Comparison of ENCODE assay signal across 1 cellular context in the genomic region with DNA sequence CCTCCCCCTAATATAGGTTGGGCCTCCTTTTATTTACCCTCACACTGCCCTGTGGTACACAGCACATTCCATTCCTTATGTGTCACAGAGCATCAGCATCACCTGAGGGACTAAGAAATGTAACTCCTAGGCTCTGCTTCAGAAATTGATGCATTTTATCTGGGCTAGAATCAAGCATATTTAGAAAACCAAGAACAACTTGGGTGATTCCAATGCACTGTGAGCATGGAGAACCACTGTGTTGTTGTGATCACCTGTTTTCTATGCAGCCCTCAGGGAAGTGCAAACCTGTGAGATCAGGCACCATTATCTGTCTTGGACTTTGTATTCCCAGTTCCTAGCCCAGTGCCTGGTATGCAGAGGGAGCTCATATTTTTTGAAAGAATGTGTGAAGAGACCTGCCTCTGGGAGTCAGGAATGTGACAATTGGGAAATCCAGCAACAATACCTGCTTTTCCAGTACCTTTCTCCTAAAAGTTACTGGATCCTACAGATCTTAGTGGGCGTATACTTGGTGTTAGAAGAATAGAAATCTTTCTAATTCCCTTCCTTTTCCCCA.
TF ChIP-seq lines count a peak whose summit lies in the region.

No MANE protein-coding gene starts in this region.

TF ChIP-seq in HepG2, 621 proteins besides CTCF, POLR2A, EP300 and RAD21 (continued from another document and continues in another):
- TF ChIP-seq ONECUT2 (CRISPR knock-in tag; IDR thresholded peaks at IDR 0.05) (0 out of 2 replicates have a peak, but pooled peaks have one; percentile 16), SIN3B (IDR thresholded peaks at IDR 0.05; ENCODE audit: low read length) (no peak; the same call in 1 of the 2 replicates), HDAC1 (CRISPR knock-in tag; IDR thresholded peaks at IDR 0.05) (peak; percentile 69), KDM1A (CRISPR knock-in tag; IDR thresholded peaks at IDR 0.05) (peak; percentile 82), NR1H2 (CRISPR knock-in tag; IDR thresholded peaks at IDR 0.05; ENCODE audit: borderline replicate concordance, low read depth) (no peak), NR2F6 (IDR thresholded peaks at IDR 0.05) (no peak), NR2F6 (CRISPR knock-in tag; IDR thresholded peaks at IDR 0.05) (peak; percentile 43; the same call in 1 of the 2 replicates), ATAD3A (CRISPR knock-in tag; IDR thresholded peaks at IDR 0.05) (no peak), HNRNPL (IDR thresholded peaks at IDR 0.05; ENCODE audit: low read depth, low read length) (no peak), HNF4A (CRISPR knock-in tag; IDR thresholded peaks at IDR 0.05) (peak; percentile 98), IRX3 (CRISPR knock-in tag; IDR thresholded peaks at IDR 0.05; ENCODE audit: borderline replicate concordance, low read depth) (no peak), ZNF17 (CRISPR knock-in tag; IDR thresholded peaks at IDR 0.05) (peak; percentile 16; the same call in 1 of the 2 replicates), CEBPB (IDR thresholded peaks at IDR 0.05; ENCODE audit: borderline replicate concordance, low read depth, low read length) (peak; percentile 63; the same call in 1 of the 2 replicates), PAWR (CRISPR knock-in tag; IDR thresholded peaks at IDR 0.05; ENCODE audit: borderline replicate concordance) (no peak), PHF21A (CRISPR knock-in tag; IDR thresholded peaks at IDR 0.05) (peak; percentile 85), FOXJ3 (CRISPR knock-in tag; IDR thresholded peaks at IDR 0.05; ENCODE audit: borderline replicate concordance) (0 out of 2 replicates have a peak, but pooled peaks have one; percentile 12), ZMYM2 (CRISPR knock-in tag; IDR thresholded peaks at IDR 0.05) (peak; percentile 75; the same call in 1 of the 2 replicates), NAIF1 (CRISPR knock-in tag; IDR thresholded peaks at IDR 0.05; ENCODE audit: borderline replicate concordance) (peak; percentile 75; the same call in 1 of the 2 replicates), NFE2L2 (IDR thresholded peaks at IDR 0.05; ENCODE audit: low read length) (peak; percentile 27; the same call in 1 of the 2 replicates), ZNF709 (CRISPR knock-in tag; IDR thresholded peaks at IDR 0.05) (no peak), ZNF343 (CRISPR knock-in tag; IDR thresholded peaks at IDR 0.05) (peak; percentile 47; the same call in 1 of the 2 replicates), PRMT3 (CRISPR knock-in tag; IDR thresholded peaks at IDR 0.05; ENCODE audit: borderline replicate concordance, low read depth) (no peak), ZNF12 (CRISPR knock-in tag; IDR thresholded peaks at IDR 0.05) (no peak), TBX2 (CRISPR knock-in tag; IDR thresholded peaks at IDR 0.05; ENCODE audit: borderline replicate concordance) (peak; percentile 93), ASH2L (IDR thresholded peaks at IDR 0.05; ENCODE audit: insufficient read length, low read depth, low read length) (peak; percentile 34), KLF12 (CRISPR knock-in tag; IDR thresholded peaks at IDR 0.05; ENCODE audit: borderline replicate concordance) (no peak), EHMT2 (IDR thresholded peaks at IDR 0.05; ENCODE audit: borderline replicate concordance, low read depth, low read length) (peak; percentile 70; the same call in 1 of the 2 replicates), ZNF563 (CRISPR knock-in tag; IDR thresholded peaks at IDR 0.05) (no peak)
- TF ChIP-seq, protein P1, sequence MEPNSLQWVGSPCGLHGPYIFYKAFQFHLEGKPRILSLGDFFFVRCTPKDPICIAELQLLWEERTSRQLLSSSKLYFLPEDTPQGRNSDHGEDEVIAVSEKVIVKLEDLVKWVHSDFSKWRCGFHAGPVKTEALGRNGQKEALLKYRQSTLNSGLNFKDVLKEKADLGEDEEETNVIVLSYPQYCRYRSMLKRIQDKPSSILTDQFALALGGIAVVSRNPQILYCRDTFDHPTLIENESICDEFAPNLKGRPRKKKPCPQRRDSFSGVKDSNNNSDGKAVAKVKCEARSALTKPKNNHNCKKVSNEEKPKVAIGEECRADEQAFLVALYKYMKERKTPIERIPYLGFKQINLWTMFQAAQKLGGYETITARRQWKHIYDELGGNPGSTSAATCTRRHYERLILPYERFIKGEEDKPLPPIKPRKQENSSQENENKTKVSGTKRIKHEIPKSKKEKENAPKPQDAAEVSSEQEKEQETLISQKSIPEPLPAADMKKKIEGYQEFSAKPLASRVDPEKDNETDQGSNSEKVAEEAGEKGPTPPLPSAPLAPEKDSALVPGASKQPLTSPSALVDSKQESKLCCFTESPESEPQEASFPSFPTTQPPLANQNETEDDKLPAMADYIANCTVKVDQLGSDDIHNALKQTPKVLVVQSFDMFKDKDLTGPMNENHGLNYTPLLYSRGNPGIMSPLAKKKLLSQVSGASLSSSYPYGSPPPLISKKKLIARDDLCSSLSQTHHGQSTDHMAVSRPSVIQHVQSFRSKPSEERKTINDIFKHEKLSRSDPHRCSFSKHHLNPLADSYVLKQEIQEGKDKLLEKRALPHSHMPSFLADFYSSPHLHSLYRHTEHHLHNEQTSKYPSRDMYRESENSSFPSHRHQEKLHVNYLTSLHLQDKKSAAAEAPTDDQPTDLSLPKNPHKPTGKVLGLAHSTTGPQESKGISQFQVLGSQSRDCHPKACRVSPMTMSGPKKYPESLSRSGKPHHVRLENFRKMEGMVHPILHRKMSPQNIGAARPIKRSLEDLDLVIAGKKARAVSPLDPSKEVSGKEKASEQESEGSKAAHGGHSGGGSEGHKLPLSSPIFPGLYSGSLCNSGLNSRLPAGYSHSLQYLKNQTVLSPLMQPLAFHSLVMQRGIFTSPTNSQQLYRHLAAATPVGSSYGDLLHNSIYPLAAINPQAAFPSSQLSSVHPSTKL (CRISPR knock-in tag; IDR thresholded peaks at IDR 0.05): peak; percentile 71
- TF ChIP-seq, protein P2, sequence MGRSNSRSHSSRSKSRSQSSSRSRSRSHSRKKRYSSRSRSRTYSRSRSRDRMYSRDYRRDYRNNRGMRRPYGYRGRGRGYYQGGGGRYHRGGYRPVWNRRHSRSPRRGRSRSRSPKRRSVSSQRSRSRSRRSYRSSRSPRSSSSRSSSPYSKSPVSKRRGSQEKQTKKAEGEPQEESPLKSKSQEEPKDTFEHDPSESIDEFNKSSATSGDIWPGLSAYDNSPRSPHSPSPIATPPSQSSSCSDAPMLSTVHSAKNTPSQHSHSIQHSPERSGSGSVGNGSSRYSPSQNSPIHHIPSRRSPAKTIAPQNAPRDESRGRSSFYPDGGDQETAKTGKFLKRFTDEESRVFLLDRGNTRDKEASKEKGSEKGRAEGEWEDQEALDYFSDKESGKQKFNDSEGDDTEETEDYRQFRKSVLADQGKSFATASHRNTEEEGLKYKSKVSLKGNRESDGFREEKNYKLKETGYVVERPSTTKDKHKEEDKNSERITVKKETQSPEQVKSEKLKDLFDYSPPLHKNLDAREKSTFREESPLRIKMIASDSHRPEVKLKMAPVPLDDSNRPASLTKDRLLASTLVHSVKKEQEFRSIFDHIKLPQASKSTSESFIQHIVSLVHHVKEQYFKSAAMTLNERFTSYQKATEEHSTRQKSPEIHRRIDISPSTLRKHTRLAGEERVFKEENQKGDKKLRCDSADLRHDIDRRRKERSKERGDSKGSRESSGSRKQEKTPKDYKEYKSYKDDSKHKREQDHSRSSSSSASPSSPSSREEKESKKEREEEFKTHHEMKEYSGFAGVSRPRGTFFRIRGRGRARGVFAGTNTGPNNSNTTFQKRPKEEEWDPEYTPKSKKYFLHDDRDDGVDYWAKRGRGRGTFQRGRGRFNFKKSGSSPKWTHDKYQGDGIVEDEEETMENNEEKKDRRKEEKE (IDR thresholded peaks at IDR 0.05): no peak
- TF ChIP-seq, protein P3, sequence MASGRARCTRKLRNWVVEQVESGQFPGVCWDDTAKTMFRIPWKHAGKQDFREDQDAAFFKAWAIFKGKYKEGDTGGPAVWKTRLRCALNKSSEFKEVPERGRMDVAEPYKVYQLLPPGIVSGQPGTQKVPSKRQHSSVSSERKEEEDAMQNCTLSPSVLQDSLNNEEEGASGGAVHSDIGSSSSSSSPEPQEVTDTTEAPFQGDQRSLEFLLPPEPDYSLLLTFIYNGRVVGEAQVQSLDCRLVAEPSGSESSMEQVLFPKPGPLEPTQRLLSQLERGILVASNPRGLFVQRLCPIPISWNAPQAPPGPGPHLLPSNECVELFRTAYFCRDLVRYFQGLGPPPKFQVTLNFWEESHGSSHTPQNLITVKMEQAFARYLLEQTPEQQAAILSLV (CRISPR knock-in tag; IDR thresholded peaks at IDR 0.05; ENCODE audit: borderline replicate concordance): no peak
- TF ChIP-seq, protein P4, sequence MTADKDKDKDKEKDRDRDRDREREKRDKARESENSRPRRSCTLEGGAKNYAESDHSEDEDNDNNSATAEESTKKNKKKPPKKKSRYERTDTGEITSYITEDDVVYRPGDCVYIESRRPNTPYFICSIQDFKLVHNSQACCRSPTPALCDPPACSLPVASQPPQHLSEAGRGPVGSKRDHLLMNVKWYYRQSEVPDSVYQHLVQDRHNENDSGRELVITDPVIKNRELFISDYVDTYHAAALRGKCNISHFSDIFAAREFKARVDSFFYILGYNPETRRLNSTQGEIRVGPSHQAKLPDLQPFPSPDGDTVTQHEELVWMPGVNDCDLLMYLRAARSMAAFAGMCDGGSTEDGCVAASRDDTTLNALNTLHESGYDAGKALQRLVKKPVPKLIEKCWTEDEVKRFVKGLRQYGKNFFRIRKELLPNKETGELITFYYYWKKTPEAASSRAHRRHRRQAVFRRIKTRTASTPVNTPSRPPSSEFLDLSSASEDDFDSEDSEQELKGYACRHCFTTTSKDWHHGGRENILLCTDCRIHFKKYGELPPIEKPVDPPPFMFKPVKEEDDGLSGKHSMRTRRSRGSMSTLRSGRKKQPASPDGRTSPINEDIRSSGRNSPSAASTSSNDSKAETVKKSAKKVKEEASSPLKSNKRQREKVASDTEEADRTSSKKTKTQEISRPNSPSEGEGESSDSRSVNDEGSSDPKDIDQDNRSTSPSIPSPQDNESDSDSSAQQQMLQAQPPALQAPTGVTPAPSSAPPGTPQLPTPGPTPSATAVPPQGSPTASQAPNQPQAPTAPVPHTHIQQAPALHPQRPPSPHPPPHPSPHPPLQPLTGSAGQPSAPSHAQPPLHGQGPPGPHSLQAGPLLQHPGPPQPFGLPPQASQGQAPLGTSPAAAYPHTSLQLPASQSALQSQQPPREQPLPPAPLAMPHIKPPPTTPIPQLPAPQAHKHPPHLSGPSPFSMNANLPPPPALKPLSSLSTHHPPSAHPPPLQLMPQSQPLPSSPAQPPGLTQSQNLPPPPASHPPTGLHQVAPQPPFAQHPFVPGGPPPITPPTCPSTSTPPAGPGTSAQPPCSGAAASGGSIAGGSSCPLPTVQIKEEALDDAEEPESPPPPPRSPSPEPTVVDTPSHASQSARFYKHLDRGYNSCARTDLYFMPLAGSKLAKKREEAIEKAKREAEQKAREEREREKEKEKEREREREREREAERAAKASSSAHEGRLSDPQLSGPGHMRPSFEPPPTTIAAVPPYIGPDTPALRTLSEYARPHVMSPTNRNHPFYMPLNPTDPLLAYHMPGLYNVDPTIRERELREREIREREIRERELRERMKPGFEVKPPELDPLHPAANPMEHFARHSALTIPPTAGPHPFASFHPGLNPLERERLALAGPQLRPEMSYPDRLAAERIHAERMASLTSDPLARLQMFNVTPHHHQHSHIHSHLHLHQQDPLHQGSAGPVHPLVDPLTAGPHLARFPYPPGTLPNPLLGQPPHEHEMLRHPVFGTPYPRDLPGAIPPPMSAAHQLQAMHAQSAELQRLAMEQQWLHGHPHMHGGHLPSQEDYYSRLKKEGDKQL (CRISPR knock-in tag; IDR thresholded peaks at IDR 0.05; ENCODE audit: low read depth): no peak
- TF ChIP-seq, protein P5, sequence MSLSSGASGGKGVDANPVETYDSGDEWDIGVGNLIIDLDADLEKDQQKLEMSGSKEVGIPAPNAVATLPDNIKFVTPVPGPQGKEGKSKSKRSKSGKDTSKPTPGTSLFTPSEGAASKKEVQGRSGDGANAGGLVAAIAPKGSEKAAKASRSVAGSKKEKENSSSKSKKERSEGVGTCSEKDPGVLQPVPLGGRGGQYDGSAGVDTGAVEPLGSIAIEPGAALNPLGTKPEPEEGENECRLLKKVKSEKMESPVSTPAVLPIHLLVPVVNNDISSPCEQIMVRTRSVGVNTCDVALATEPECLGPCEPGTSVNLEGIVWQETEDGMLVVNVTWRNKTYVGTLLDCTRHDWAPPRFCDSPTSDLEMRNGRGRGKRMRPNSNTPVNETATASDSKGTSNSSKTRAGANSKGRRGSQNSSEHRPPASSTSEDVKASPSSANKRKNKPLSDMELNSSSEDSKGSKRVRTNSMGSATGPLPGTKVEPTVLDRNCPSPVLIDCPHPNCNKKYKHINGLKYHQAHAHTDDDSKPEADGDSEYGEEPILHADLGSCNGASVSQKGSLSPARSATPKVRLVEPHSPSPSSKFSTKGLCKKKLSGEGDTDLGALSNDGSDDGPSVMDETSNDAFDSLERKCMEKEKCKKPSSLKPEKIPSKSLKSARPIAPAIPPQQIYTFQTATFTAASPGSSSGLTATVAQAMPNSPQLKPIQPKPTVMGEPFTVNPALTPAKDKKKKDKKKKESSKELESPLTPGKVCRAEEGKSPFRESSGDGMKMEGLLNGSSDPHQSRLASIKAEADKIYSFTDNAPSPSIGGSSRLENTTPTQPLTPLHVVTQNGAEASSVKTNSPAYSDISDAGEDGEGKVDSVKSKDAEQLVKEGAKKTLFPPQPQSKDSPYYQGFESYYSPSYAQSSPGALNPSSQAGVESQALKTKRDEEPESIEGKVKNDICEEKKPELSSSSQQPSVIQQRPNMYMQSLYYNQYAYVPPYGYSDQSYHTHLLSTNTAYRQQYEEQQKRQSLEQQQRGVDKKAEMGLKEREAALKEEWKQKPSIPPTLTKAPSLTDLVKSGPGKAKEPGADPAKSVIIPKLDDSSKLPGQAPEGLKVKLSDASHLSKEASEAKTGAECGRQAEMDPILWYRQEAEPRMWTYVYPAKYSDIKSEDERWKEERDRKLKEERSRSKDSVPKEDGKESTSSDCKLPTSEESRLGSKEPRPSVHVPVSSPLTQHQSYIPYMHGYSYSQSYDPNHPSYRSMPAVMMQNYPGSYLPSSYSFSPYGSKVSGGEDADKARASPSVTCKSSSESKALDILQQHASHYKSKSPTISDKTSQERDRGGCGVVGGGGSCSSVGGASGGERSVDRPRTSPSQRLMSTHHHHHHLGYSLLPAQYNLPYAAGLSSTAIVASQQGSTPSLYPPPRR (CRISPR knock-in tag; IDR thresholded peaks at IDR 0.05; ENCODE audit: borderline replicate concordance): peak; percentile 41; the same call in 1 of the 2 replicates
- TF ChIP-seq, protein P6, sequence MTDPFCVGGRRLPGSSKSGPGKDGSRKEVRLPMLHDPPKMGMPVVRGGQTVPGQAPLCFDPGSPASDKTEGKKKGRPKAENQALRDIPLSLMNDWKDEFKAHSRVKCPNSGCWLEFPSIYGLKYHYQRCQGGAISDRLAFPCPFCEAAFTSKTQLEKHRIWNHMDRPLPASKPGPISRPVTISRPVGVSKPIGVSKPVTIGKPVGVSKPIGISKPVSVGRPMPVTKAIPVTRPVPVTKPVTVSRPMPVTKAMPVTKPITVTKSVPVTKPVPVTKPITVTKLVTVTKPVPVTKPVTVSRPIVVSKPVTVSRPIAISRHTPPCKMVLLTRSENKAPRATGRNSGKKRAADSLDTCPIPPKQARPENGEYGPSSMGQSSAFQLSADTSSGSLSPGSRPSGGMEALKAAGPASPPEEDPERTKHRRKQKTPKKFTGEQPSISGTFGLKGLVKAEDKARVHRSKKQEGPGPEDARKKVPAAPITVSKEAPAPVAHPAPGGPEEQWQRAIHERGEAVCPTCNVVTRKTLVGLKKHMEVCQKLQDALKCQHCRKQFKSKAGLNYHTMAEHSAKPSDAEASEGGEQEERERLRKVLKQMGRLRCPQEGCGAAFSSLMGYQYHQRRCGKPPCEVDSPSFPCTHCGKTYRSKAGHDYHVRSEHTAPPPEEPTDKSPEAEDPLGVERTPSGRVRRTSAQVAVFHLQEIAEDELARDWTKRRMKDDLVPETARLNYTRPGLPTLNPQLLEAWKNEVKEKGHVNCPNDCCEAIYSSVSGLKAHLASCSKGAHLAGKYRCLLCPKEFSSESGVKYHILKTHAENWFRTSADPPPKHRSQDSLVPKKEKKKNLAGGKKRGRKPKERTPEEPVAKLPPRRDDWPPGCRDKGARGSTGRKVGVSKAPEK (CRISPR knock-in tag; IDR thresholded peaks at IDR 0.05; ENCODE audit: borderline replicate concordance): 0 out of 2 replicates have a peak, but pooled peaks have one; percentile 73
